In the genomic region with DNA sequence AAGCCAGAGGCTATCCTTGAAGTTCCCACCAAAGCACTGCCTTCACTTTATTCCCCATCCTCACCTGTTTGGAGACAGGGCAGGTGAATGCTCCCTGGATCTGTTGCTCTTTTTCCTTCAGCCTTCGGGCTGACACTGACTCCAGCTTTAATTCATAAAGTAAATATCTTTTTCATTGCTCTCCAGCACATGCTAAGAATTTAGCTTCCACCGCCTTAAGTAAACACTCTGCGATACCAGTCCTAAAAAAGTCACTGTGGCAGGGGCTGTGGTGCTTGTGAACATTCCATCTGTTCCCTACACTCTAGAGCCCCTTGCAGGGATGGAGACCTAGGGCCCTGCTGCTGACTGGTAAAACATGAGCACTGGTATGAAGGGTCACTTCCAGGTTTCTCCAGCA, we compare ENCODE assay signal across 20 cellular contexts. TPM values are rescaled to one million over a fixed set of nuclear protein-coding genes. Genes with fewer than 3 reads are reported as not detected.
DNase-seq lines count a peak whose midpoint lies in the region; ATAC-seq, FAIRE-seq and TF ChIP-seq lines count a peak whose summit lies in the region.
"Had no signal": no experiment of that assay in that cellular context is flagged by ENCODE, and none has a peak within 500 bp of the region (broad histone marks: within the 10 kb centered on the region; RNA-seq: fewer than 3 reads in every experiment).

No MANE protein-coding gene starts in this region.

- H3K36me3 ChIP-seq in Caco-2 (ENCODE audit: control insufficient read depth, insufficient read depth, low read length) (no peaks in the 10 kb centered on the region), colonic mucosa (no peaks in the 10 kb centered on the region), right lobe of liver (no peaks in the 10 kb centered on the region), rectal smooth muscle tissue (ENCODE audit: control insufficient read depth, insufficient read depth, low read length) (no peaks in the 10 kb centered on the region)
- no peaks in the 10 kb centered on the region for H3K36me3 ChIP-seq in CD8-positive, alpha-beta T cell (ENCODE audit: insufficient read depth, low read length)
- H3K36me3 ChIP-seq: BE2C, Peyer's patch had no signal

- no peak for TF ChIP-seq POLR2A in right lobe of liver (IDR thresholded peaks at IDR 0.05)

- no peaks in the 10 kb centered on the region for H3K36me3 Mint-ChIP-seq in Caco-2 (ENCODE audit: insufficient read depth, unreplicated experiment)
- H3K36me3 Mint-ChIP-seq in CD8-positive, alpha-beta T cell: no peaks in the 10 kb centered on the region

- no peak for FAIRE-seq in urothelium cell line (lab: Jason Lieb, UNC)
- FAIRE-seq: A204.1 had no signal

- TF ChIP-seq CTCF in Caco-2 (IDR thresholded peaks at IDR 0.05; ENCODE audit: insufficient read depth in 1 of 2, low read depth in 1 of 2, low read length in 1 of 2, severe bottlenecking in 1 of 2, unreplicated experiment in 1 of 2): no peak
- no peak for TF ChIP-seq CTCF in colonic mucosa (IDR thresholded peaks at IDR 0.05)
- TF ChIP-seq CTCF in right lobe of liver (IDR thresholded peaks at IDR 0.05): no peak
- TF ChIP-seq CTCF in CD8-positive, alpha-beta T cell (IDR thresholded peaks at IDR 0.05): no peak

- H3K4me1 ChIP-seq in Caco-2 (peaks cover 30% of the 10 kb centered on the region), colonic mucosa (peaks cover 13% of the 10 kb centered on the region), right lobe of liver (peaks cover 0 to 59% (median 3%) of the 10 kb centered on the region in 4 donors), rectal smooth muscle tissue (ENCODE audit: control insufficient read depth, insufficient read depth, low read length) (peaks cover 14% of the 10 kb centered on the region)
- H3K4me1 ChIP-seq in CD8-positive, alpha-beta T cell (ENCODE audit: insufficient read depth, low read length): no peaks in the 10 kb centered on the region
- H3K4me1 ChIP-seq: BE2C had no signal

- H3K9me3 ChIP-seq in Caco-2 (no peaks in the 10 kb centered on the region), colonic mucosa (no peaks in the 10 kb centered on the region), right lobe of liver (no peaks in the 10 kb centered on the region)
- no peaks in the 10 kb centered on the region for H3K9me3 ChIP-seq in CD8-positive, alpha-beta T cell (ENCODE audit: low read length)
- H3K9me3 ChIP-seq: BE2C, Peyer's patch had no signal

- CTCF ChIA-PET in Caco-2 (lab: Charles Lee): no interaction called here
- CTCF ChIA-PET in CD8-positive, alpha-beta T cell (lab: Charles Lee): no interaction called here

- H3K9me3 Mint-ChIP-seq in Caco-2 (ENCODE audit: unreplicated experiment): no peaks in the 10 kb centered on the region
- no peaks in the 10 kb centered on the region for H3K9me3 Mint-ChIP-seq in CD8-positive, alpha-beta T cell
- H3K9me3 Mint-ChIP-seq: CD4-positive, alpha-beta T cell had no signal

- H3K4me1 Mint-ChIP-seq in Caco-2 (ENCODE audit: low read depth, unreplicated experiment): peaks cover 33% of the 10 kb centered on the region
- H3K4me1 Mint-ChIP-seq in CD8-positive, alpha-beta T cell (ENCODE audit: low read depth): no peaks in the 10 kb centered on the region

- H3K4me3 ChIP-seq in Caco-2 (ENCODE audit: low read depth, low read length) (no peak overlapping the region), colonic mucosa (no peak overlapping the region), right lobe of liver (no peak overlapping the region), rectal smooth muscle tissue (ENCODE audit: low read length) (no peak overlapping the region)
- H3K4me3 ChIP-seq in CD8-positive, alpha-beta T cell (ENCODE audit: low read depth, low read length): no peak overlapping the region
- H3K4me3 ChIP-seq: Peyer's patch had no signal

- H3K27me3 ChIP-seq in Caco-2 (replicated peaks; ENCODE audit: control insufficient read depth, insufficient read depth, low read length) (no peaks in the 10 kb centered on the region), colonic mucosa (no peaks in the 10 kb centered on the region), right lobe of liver (no peaks in the 10 kb centered on the region), rectal smooth muscle tissue (ENCODE audit: control insufficient read depth, insufficient read depth, low read length) (no peaks in the 10 kb centered on the region)
- no peaks in the 10 kb centered on the region for H3K27me3 ChIP-seq in CD8-positive, alpha-beta T cell (ENCODE audit: insufficient read depth, low read length)
- H3K27me3 ChIP-seq: BE2C, Peyer's patch had no signal

- no TSS peak for BruUV-seq in Caco-2 (replicated peaks; lab: Mats Ljungman, UMichigan)

- DNase-seq in Caco-2: no peak
- peak; percentile 41 for DNase-seq in colonic mucosa
- no peak for DNase-seq in right lobe of liver
- DNase-seq in NCI-H1048 (lab: John Stamatoyannopoulos, UW): no peak
- DNase-seq in NCI-H1694 treated with DMSO at 0.1 percent for 48 hours (lab: John Stamatoyannopoulos, UW): no peak
- DNase-seq in CD8-positive, alpha-beta T cell: no peak
- DNase-seq in urothelium cell line (ENCODE audit: low spot score): no peak
- DNase-seq: BE2C; Calu3; CD4-positive, alpha-beta T cell; GF-D8; H7; HFFc6; NCI-H1930; NCI-H345; NCI-H524 treated with DMSO at 0.1 percent for 48 hours; Peyer's patch had no signal

- H3K9ac ChIP-seq in colonic mucosa (ENCODE audit: low read depth in 2 of 2, low read length in 2 of 2) (peak overlapping the region; percentile 20 to 62), rectal smooth muscle tissue (ENCODE audit: low read length) (no peak overlapping the region)

- peak overlapping the region; percentile 65 for H3K27ac Mint-ChIP-seq in Caco-2 (ENCODE audit: unreplicated experiment)
- no peak overlapping the region for H3K27ac Mint-ChIP-seq in CD8-positive, alpha-beta T cell
- H3K27ac Mint-ChIP-seq: CD4-positive, alpha-beta T cell; HFFc6 had no signal

- no peaks in the 10 kb centered on the region for H3K27me3 Mint-ChIP-seq in Caco-2 (ENCODE audit: insufficient read depth, unreplicated experiment)
- H3K27me3 Mint-ChIP-seq in CD8-positive, alpha-beta T cell (ENCODE audit: low read depth): peaks cover 29% of the 10 kb centered on the region

- intact Hi-C loops in Caco-2 (cut with micrococcal nuclease; ENCODE audit: unreplicated experiment) (no loop called here), colonic mucosa (cut with DNase I) (no loop called here), right lobe of liver (cut with DNase I) (no loop called here)
- intact Hi-C loops in CD8-positive, alpha-beta T cell (cut with DNase I, micrococcal nuclease): no loop called here

- H3K4me3 Mint-ChIP-seq in Caco-2 (ENCODE audit: unreplicated experiment): peak overlapping the region; percentile 44
- H3K4me3 Mint-ChIP-seq in CD8-positive, alpha-beta T cell: no peak overlapping the region
- H3K4me3 Mint-ChIP-seq: CD4-positive, alpha-beta T cell; HFFc6 had no signal

- no peak for ATAC-seq in right lobe of liver
- ATAC-seq in CD8-positive, alpha-beta T cell: no peak

- H3K27ac ChIP-seq in colonic mucosa: peak overlapping the region; percentile 88
- peak overlapping the region; percentile 12 to 71 (median 29) for H3K27ac ChIP-seq in right lobe of liver
- H3K27ac ChIP-seq in rectal smooth muscle tissue (ENCODE audit: low read depth, low read length): peak overlapping the region; percentile 11
- H3K27ac ChIP-seq in CD8-positive, alpha-beta T cell (ENCODE audit: low read depth, low read length): no peak overlapping the region
- H3K27ac ChIP-seq: Peyer's patch had no signal

- WGBS in right lobe of liver (ENCODE audit: insufficient coverage, low coverage, low lambda C conversion rate, missing lambda C conversion rate): 95% methylated on average over 3 of the region's 3 CpGs

- POLR2A ChIA-PET in Caco-2 (lab: Charles Lee): no interaction called here
- POLR2A ChIA-PET in CD8-positive, alpha-beta T cell (lab: Charles Lee): no interaction called here

RNA-seq across cellular contexts. Expression of a gene that starts 0.9 kb away (rescaled TPM):
- 9.2 and 13.0 TPM in 2 replicates for total RNA-seq in Caco-2 (2022)
- 100 to 1,000 TPM; 135 to 864 TPM for total RNA-seq in colonic mucosa
- total RNA-seq in right lobe of liver: 1,000 to 10,000 TPM in 1 of 6 experiments, 100 to 1,000 TPM in 5; 109 to 1,136 (median 151) TPM
- total RNA-seq in CD8-positive, alpha-beta T cell: not detected
- total RNA-seq: Calu3; CD4-positive, alpha-beta T cell; H7; HFFc6; SK-MEL-5 had no signal

RNA-seq across cellular contexts. Expression of a gene that starts 56.9 kb away (rescaled TPM):
- total RNA-seq in Caco-2 (2022) (0.41 TPM in 1 of 2 replicates, not detected in the other), colonic mucosa (not detected), right lobe of liver (not detected)
- total RNA-seq in CD8-positive, alpha-beta T cell: not detected
- total RNA-seq: Calu3; CD4-positive, alpha-beta T cell; H7; HFFc6; Peyer's patch; SK-MEL-5 had no signal
